In the genomic region with DNA sequence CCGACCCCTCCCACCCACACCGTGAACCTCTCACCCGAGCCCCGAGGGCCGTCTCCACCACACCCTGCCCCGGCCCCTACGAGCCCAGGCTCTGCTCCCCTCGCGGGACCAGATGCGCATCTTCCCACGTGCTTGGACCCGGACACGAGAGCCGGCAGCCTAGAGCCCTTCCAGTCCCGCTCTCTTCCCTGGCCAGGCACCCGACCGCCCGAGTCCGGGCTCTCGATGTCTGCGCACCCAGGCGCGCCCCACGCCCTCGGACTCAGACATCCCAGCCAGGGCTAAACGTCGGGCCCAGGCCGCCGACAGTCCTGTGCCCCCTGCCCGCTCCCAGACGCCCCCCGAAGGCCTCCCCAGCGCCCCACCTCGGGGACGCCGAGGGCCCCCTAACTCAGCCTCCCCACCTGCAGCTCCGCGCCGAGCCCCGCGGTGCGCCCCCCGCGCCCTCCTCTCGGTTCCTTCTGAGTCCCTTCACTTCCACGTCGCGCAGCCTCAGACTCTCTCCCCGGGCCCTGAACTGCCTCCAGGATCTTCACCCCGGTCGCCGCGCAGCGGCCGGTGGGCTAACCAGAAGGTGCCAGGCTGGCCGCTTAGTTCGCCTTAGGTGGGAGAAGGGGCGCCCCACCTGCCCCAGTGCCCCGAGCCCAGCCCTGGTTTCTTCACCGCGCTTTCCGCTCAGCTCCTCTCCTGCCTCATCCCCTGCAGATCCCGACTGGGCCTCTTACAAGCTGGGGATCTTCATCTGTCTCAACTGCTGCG, we compare ENCODE assay signal across 9 cellular contexts. TPM values are rescaled to one million over a fixed set of nuclear protein-coding genes. Genes with fewer than 3 reads are reported as not detected.
A peak's percentile ranks its signal among the peaks of the same experiment; 100 is the strongest.
DNase-seq lines count a peak whose midpoint lies in the region; ATAC-seq, FAIRE-seq and TF ChIP-seq lines count a peak whose summit lies in the region.
"Had no signal": no experiment of that assay in that cellular context is flagged by ENCODE, and none has a peak within 500 bp of the region (broad histone marks: within the 10 kb centered on the region; RNA-seq: fewer than 3 reads in every experiment).

No MANE protein-coding gene starts in this region.

- TF ChIP-seq CTCF in prostate gland (IDR thresholded peaks at IDR 0.05): no peak

- 3% methylated on average over 47 of the region's 64 CpGs for WGBS in prostate gland

- ATAC-seq in left cardiac atrium: peak; percentile 45 to 56
- no peak for ATAC-seq in HG03439 (IDR thresholded peaks at IDR 0.05; ENCODE audit: unreplicated experiment)

- H3K4me1 ChIP-seq in prostate gland (replicated peaks): no peaks in the 10 kb centered on the region

- H3K36me3 ChIP-seq in H7 (replicated peaks; ENCODE audit: control insufficient read depth, insufficient read depth, low read length): no peaks in the 10 kb centered on the region
- H3K36me3 ChIP-seq in prostate gland: no peaks in the 10 kb centered on the region

- FAIRE-seq in urothelium cell line (lab: Jason Lieb, UNC): no peak

- H3K4me3 ChIP-seq in H7 (ENCODE audit: insufficient read depth, low read depth, low read length) (peak overlapping the region; percentile 34), prostate gland (peak overlapping the region; percentile 31 to 47)

- intact Hi-C loops in left cardiac atrium (cut with DNase I): no loop called here
- intact Hi-C loops in prostate gland (cut with DNase I): no loop called here

- H3K9me3 ChIP-seq in prostate gland: no peaks in the 10 kb centered on the region

- peaks cover 41% of the 10 kb centered on the region for H3K27me3 ChIP-seq in H7 (ENCODE audit: control insufficient read depth, insufficient read depth, low read length)
- no peaks in the 10 kb centered on the region for H3K27me3 ChIP-seq in prostate gland (replicated peaks; ENCODE audit: insufficient read depth)

- DNase-seq in H7: peak; percentile 75
- peak; percentile 56 for DNase-seq in activated CD8-positive, alpha-beta memory T cell treated with anti-CD3 and anti-CD28 coated beads, Interleukin-2, amount 50 U/mL, for 48 hours
- peak; percentile 31 for DNase-seq in left cardiac atrium
- no peak for DNase-seq in prostate gland (ENCODE audit: low spot score)
- DNase-seq in urothelium cell line (ENCODE audit: low spot score): no peak
- no peak for DNase-seq in activated CD4-positive, CD25-positive, alpha-beta regulatory T cell treated with anti-CD3 and anti-CD28 coated beads, Interleukin-2, amount 50 U/mL, for 72 hours
- no peak for DNase-seq in NK-92 (lab: John Stamatoyannopoulos, UW; ENCODE audit: unreplicated experiment)

- TF ChIP-seq POLR2A in prostate gland (IDR thresholded peaks at IDR 0.05): no peak

- no peak overlapping the region for H3K27ac ChIP-seq in prostate gland

RNA-seq across cellular contexts. Expression of a gene that starts 0.7 kb away (rescaled TPM):
- 0.96 and 1.3 TPM in 2 replicates for total RNA-seq in H7 (2014; rRNA removed; shearing (Covaris generic))
- 10 to 100 TPM; 11.0 to 19.4 TPM for total RNA-seq in left cardiac atrium
- 10 to 100 TPM in 1 of 2 donors, 1 to 10 TPM in 1; 5.8 to 12.3 TPM for total RNA-seq in prostate gland
- total RNA-seq: RPMI7951 had no signal

RNA-seq across cellular contexts. Expression of a gene that starts 16.4 kb away (rescaled TPM):
- total RNA-seq in H7 (2014; rRNA removed; shearing (Covaris generic)): 11.9 and 16.3 TPM in 2 replicates
- total RNA-seq in left cardiac atrium (10 to 100 TPM; 11.4 to 14.6 TPM), prostate gland (1 to 10 TPM; 4.4 to 8.6 TPM)

RNA-seq across cellular contexts. Expression of a gene that starts 48.4 kb away (rescaled TPM):
- 9.8 and 14.9 TPM in 2 replicates for total RNA-seq in H7 (2014; rRNA removed; shearing (Covaris generic))
- total RNA-seq in left cardiac atrium: 10 to 100 TPM in 1 of 2 donors, 1 to 10 TPM in 1; 8.8 to 12.0 TPM
- total RNA-seq in prostate gland: 10 to 100 TPM; 32.1 to 39.3 TPM

Comparison
In these comparisons a context has a peak if more than half of its experiments do, and no peak if none do; other contexts are left out.
1. DNase-seq: peak in H7 (single experiment), activated CD8-positive, alpha-beta memory T cell treated with anti-CD3 and anti-CD28 coated beads, Interleukin-2, amount 50 U/mL, for 48 hours (single experiment) and left cardiac atrium (single experiment); none in prostate gland (single experiment), urothelium cell line (single experiment), activated CD4-positive, CD25-positive, alpha-beta regulatory T cell treated with anti-CD3 and anti-CD28 coated beads, Interleukin-2, amount 50 U/mL, for 72 hours (single experiment) and NK-92 (single experiment).